ENCODE assay signal across 8 cellular contexts in genomic region chr1:222814536-222815366, GRCh38. TPM values are rescaled to one million over a fixed set of nuclear protein-coding genes. Genes with fewer than 3 reads are reported as not detected.
A peak's percentile ranks its signal among the peaks of the same experiment; 100 is the strongest.
DNase-seq lines count a peak whose midpoint lies in the region; ATAC-seq, FAIRE-seq and TF ChIP-seq lines count a peak whose summit lies in the region.

Gene DISP1, plus strand, starts transcription at chr1:222815039. Its CDS starts 127,785 bp downstream, at chr1:222942824.

- peak; percentile 83 for DNase-seq in A673 (ENCODE audit: low spot score)
- peak; percentile 81 for DNase-seq in NCI-H2171 (lab: John Stamatoyannopoulos, UW)
- peak; percentile 77 for DNase-seq in activated CD4-positive, CD25-positive, alpha-beta regulatory T cell treated with anti-CD3 and anti-CD28 coated beads, Interleukin-2, amount 50 U/mL, for 72 hours
- peak; percentile 81 for DNase-seq in cerebellar cortex (ENCODE audit: low spot score)
- no peak for DNase-seq in keratinocyte (ENCODE audit: low read depth, low spot score)
- peak; percentile 40 to 52 for DNase-seq in stimulated activated CD4-positive, alpha-beta T cell treated with anti-CD3 and anti-CD28 coated beads, Interleukin-15, amount 100 ng/mL, for 1 hour (ENCODE audit: low read depth in 1 of 2, low spot score in 1 of 2)

- no peak for TF ChIP-seq CTCF in A673 (conservative IDR thresholded peaks at IDR 0.05; ENCODE audit: low read depth, low read length)
- no peak for TF ChIP-seq CTCF in keratinocyte (optimal IDR thresholded peaks at IDR 0.05 in 1 of 3, IDR thresholded peaks at IDR 0.05 in 1 of 3, conservative IDR thresholded peaks at IDR 0.05 in 1 of 3; ENCODE audit: extremely low read depth in 1 of 3, insufficient read depth in 2 of 3, low read length in 3 of 3)

- H3K4me1 ChIP-seq in A673 (ENCODE audit: insufficient read depth, low read length, poor library complexity, severe bottlenecking) = peaks cover under 1% of the 10 kb centered on the region
- H3K4me1 ChIP-seq in keratinocyte (ENCODE audit: control insufficient read depth, extremely low read depth, insufficient read depth, low read length) = peaks cover 25% of the 10 kb centered on the region

- H3K27me3 ChIP-seq in A673 (replicated peaks; ENCODE audit: insufficient read depth, low read depth, low read length, poor library complexity) (no peaks in the 10 kb centered on the region), keratinocyte (ENCODE audit: control insufficient read depth, extremely low read depth, insufficient read depth, low read length) (no peaks in the 10 kb centered on the region)

- H3K4me3 ChIP-seq in A673 (ENCODE audit: low read depth, low read length, poor library complexity, severe bottlenecking) = peak within 1 kb of the TSS; percentile 93
- H3K4me3 ChIP-seq in keratinocyte (ENCODE audit: control insufficient read depth in 2 of 3, extremely low read depth in 1 of 3, insufficient read depth in 2 of 3, low read depth in 1 of 3, low read length in 3 of 3) = peak within 1 kb of the TSS; percentile 68 to 91 (median 88)

- peak within 1 kb of the TSS; percentile 26 for H3K27ac ChIP-seq in A673 (ENCODE audit: low read depth, low read length, poor library complexity, severe bottlenecking)
- H3K27ac ChIP-seq in keratinocyte (ENCODE audit: control insufficient read depth, insufficient read depth, low read length) = peak within 1 kb of the TSS; percentile 62

- H3K9ac ChIP-seq in keratinocyte (ENCODE audit: control insufficient read depth, extremely low read depth, insufficient read depth, low read length) = peak within 1 kb of the TSS; percentile 83

- intact Hi-C loops in A673 (cut with micrococcal nuclease; ENCODE audit: unreplicated experiment) = no loop called here

- H3K79me2 ChIP-seq in keratinocyte (ENCODE audit: control insufficient read depth, insufficient read depth, low read length) = no peaks in the 10 kb centered on the region

- peak; percentile 34 for FAIRE-seq in keratinocyte (lab: Jason Lieb, UNC)

- no peaks in the 10 kb centered on the region for H4K20me1 ChIP-seq in keratinocyte (ENCODE audit: control insufficient read depth, extremely low read depth, insufficient read depth, low read length)

- peak; percentile 61 for TF ChIP-seq POLR2A in GM18526 (IDR thresholded peaks at IDR 0.05; ENCODE audit: extremely low read depth, insufficient read length)

- H3K9me1 ChIP-seq in keratinocyte (ENCODE audit: control insufficient read depth, extremely low read depth, insufficient read depth, low read length) = no peaks in the 10 kb centered on the region

- no TSS peak for BruUV-seq in A673 (replicated peaks; lab: Mats Ljungman, UMichigan)

- dilution Hi-C loops in keratinocyte (cut with MboI; ENCODE audit: extremely low pct_ligation_motif_present, low sequenced_read_pairs) = no loop called here

- CTCF ChIA-PET in A673 (lab: Charles Lee) = no interaction called here

- H2AFZ ChIP-seq in keratinocyte (ENCODE audit: control insufficient read depth, low read length) = peak within 1 kb of the TSS; percentile 99

- peak within 1 kb of the TSS; percentile 98 for H3K4me2 ChIP-seq in keratinocyte (ENCODE audit: control insufficient read depth, extremely low read depth, insufficient read depth, low read depth, low read length)

- no peaks in the 10 kb centered on the region for H3K9me3 ChIP-seq in A673 (ENCODE audit: low read depth, low read length, poor library complexity, severe bottlenecking)
- no peaks in the 10 kb centered on the region for H3K9me3 ChIP-seq in keratinocyte (ENCODE audit: control insufficient read depth, low read depth, low read length)

- peak; percentile 77 for ATAC-seq in HG03060 (IDR thresholded peaks at IDR 0.05; ENCODE audit: low read depth, unreplicated experiment)

- POLR2A ChIA-PET in A673 (lab: Charles Lee; ENCODE audit: low non-redundant PET) = no interaction called here

- H3K36me3 ChIP-seq in A673 (ENCODE audit: insufficient read depth, low read length, poor library complexity, severe bottlenecking) (no peaks in the 10 kb centered on the region), keratinocyte (ENCODE audit: control insufficient read depth in 2 of 2, extremely low read depth in 1 of 2, insufficient read depth in 2 of 2, low read length in 2 of 2) (no peaks in the 10 kb centered on the region)

RNA-seq across cellular contexts. Expression of gene DISP1, which starts in this region (rescaled TPM):
- 1.4 TPM in 2 replicates for total RNA-seq in A673 (2021)
- 1.0 to 1.9 TPM (median 1.3 TPM) in 3 replicates for polyA plus RNA-seq in keratinocyte
- polyA plus RNA-seq in keratinocyte (2011; ENCODE audit: low read depth) = 1.8 TPM
- 0.45 and 1.3 TPM in 2 replicates for polyA plus RNA-seq in keratinocyte (2011; cell fraction: cytosol; rRNA removed)
- 3.7 and 4.0 TPM in 2 replicates for polyA plus RNA-seq in keratinocyte (2011; cell fraction: nucleus; rRNA removed)
- 0.73 and 1.2 TPM in 2 replicates for polyA plus RNA-seq in keratinocyte (2012; ENCODE audit: low replicate concordance)
- polyA minus RNA-seq in keratinocyte = 1.8 to 14.1 TPM (median 11.4 TPM) in 3 replicates
- polyA minus RNA-seq in keratinocyte (2011; cell fraction: cytosol; rRNA and poly(A)+ RNA removed) = 1.3 TPM
- 6.9 and 8.9 TPM in 2 replicates for polyA minus RNA-seq in keratinocyte (2011; cell fraction: nucleus; rRNA and poly(A)+ RNA removed)
